ENCODE assay signal across 26 cellular contexts in genomic region chr1:240927815-240928214, GRCh38.
"Had no signal": no experiment of that assay in that cellular context is flagged by ENCODE, and none has a peak within 500 bp of the region (broad histone marks: within the 10 kb centered on the region; RNA-seq: fewer than 3 reads in every experiment).

No MANE protein-coding gene starts in this region.

- FAIRE-seq: keratinocyte, pancreas had no signal

- ATAC-seq: gastroesophageal sphincter; naive thymus-derived CD4-positive, alpha-beta T cell; pancreas; T-cell had no signal

- H3K4me1 ChIP-seq: ascending aorta, gastroesophageal sphincter, left ventricle myocardium inferior, pancreas, prostate gland, right atrium auricular region, spleen, suprapubic skin, tibial artery had no signal

- H3K27ac ChIP-seq: ascending aorta, cardiac muscle cell, coronary artery, dorsolateral prefrontal cortex, gastroesophageal sphincter, left ventricle myocardium inferior, pancreas, prostate gland, right atrium auricular region, spleen, suprapubic skin, tibial artery had no signal

- H3K36me3 ChIP-seq: ascending aorta, cardiac muscle cell, gastroesophageal sphincter, left ventricle myocardium inferior, pancreas, prostate gland, right atrium auricular region, spleen, suprapubic skin, tibial artery had no signal

- H3K27me3 ChIP-seq: ascending aorta, cardiac muscle cell, dorsolateral prefrontal cortex, gastroesophageal sphincter, pancreas, right atrium auricular region, spleen, suprapubic skin, tibial artery had no signal

- H3K9me3 ChIP-seq: ascending aorta, gastroesophageal sphincter, pancreas, prostate gland, tibial artery had no signal

- H3K4me3 ChIP-seq: ascending aorta, cardiac muscle cell, coronary artery, dorsolateral prefrontal cortex, gastroesophageal sphincter, left ventricle myocardium inferior, pancreas, prostate gland, right atrium auricular region, spleen, suprapubic skin, tibial artery had no signal

- DNase-seq: activated B cell treated with CpG ODN at 0.5 μM for 24 hours; activated CD4-positive, alpha-beta T cell treated with anti-CD3 and anti-CD28 coated beads, Interleukin-2, amount 50 U/mL, for 48 hours; activated CD8-positive, alpha-beta memory T cell treated with anti-CD3 and anti-CD28 coated beads for 24 hours; activated effector memory CD4-positive, alpha-beta T cell treated with Interleukin-2 at 50 U/mL for 16 hours; activated naive CD4-positive, alpha-beta T cell treated with anti-CD3 and anti-CD28 coated beads, Interleukin-2, amount 10 ng/mL, durations not matched to agents 7 days and 5 days; activated naive CD8-positive, alpha-beta T cell treated with anti-CD3 and anti-CD28 coated beads, Interleukin-2, amount 10 ng/mL, durations not matched to agents 7 days and 5 days; cerebellar nuclear complex; dorsolateral prefrontal cortex; effector memory CD4-positive, alpha-beta T cell; erythroblast; hippocampal formation; left ventricle myocardium inferior; naive thymus-derived CD4-positive, alpha-beta T cell; pancreas; spleen; stimulated activated naive CD4-positive, alpha-beta T cell; T-cell; tibial artery had no signal
